ENCODE assay signal across 8 cellular contexts in the genomic region with DNA sequence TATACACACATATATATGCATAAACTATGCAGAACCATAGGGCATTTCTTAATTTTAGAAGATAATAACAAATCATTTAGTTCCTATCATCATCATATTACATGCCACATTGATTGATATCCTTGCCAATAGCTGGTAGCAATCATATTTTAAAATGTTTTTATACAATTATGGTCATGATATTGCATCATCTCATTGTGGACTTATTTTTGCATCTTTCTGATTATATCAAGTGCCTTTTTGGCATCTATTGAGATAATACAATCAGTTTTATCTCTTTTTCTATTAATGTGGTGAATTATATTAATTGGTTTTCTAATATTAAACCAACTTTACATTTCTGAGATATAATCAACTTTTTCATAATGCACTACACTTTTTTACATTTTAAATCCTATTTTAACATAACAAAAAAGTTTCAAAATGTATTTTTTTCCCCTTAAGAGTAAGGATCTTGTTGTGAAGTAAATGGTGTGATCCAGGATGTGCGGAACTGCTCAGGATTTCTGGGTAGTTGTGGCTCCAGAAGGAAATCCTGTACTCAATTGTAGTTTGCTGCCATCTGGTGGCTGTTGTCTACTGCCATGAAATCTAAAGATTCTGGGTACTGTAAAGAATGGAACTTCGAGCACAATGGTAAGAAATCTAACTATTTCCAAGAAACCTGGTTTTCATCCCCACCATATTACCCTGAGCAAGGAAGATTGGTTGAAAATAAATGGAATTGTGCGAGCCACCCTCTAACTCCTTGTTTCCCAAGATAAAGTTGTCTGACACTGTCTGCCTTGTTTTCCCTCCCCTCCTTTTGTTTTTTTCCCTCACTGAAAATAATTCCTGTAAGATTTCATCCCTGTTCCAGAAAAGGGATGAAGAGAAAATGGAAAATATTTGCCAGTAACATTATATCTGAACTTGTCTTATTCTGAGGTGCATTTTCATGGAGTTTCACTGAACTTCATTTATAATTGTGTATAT. TPM values are rescaled to one million over a fixed set of nuclear protein-coding genes. Genes with fewer than 3 reads are reported as not detected.
A peak's percentile ranks its signal among the peaks of the same experiment; 100 is the strongest.
DNase-seq lines count a peak whose midpoint lies in the region; ATAC-seq and TF ChIP-seq lines count a peak whose summit lies in the region.

No MANE protein-coding gene starts in this region.

- H2BK5ac ChIP-seq in mesenchymal stem cell (ENCODE audit: low read depth, low read length, poor library complexity, severe bottlenecking) = no peak overlapping the region

- no peak overlapping the region for H2BK15ac ChIP-seq in mesenchymal stem cell (ENCODE audit: low read depth, poor library complexity, severe bottlenecking)

- TF ChIP-seq CTCF in AG04449 (IDR thresholded peaks at IDR 0.05; ENCODE audit: insufficient read depth, low read length, missing control alignments) (peak; percentile 55), GM10266 (IDR thresholded peaks at IDR 0.05; ENCODE audit: control insufficient read depth, insufficient read depth, low read depth, missing control alignments) (peak; percentile 64), coronary artery (IDR thresholded peaks at IDR 0.05) (peak; percentile 37), type B pancreatic cell (conservative IDR thresholded peaks at IDR 0.05) (peak; percentile 91)

- peaks cover 3% of the 10 kb centered on the region for H3K27me3 Mint-ChIP-seq in type B pancreatic cell

- WGBS in mesenchymal stem cell = 19% methylated on average over 3 of the region's 3 CpGs

- H3K4me1 ChIP-seq in mesenchymal stem cell (ENCODE audit: control insufficient read depth, insufficient read depth, low read depth, low read length) = no peaks in the 10 kb centered on the region

- no peak overlapping the region for H3K4me3 Mint-ChIP-seq in type B pancreatic cell

- DNase-seq in AG04449 (ENCODE audit: low read depth, low spot score) (no peak), GM10266 (ENCODE audit: extremely low spot score) (peak; percentile 27), NCI-H1105 treated with DMSO at 0.1 percent for 48 hours (lab: John Stamatoyannopoulos, UW) (peak; percentile 27), T-helper 1 cell (peak in 4 of 5 donors; percentile 9 to 33 (median 17)), coronary artery (ENCODE audit: low spot score) (no peak), mesenchymal stem cell (peak; percentile 26), type B pancreatic cell (ENCODE audit: extremely low spot score, unreplicated experiment) (no peak)

- H4K91ac ChIP-seq in mesenchymal stem cell (ENCODE audit: low read length) = no peak overlapping the region

- ATAC-seq in GM21360 (IDR thresholded peaks at IDR 0.05; ENCODE audit: unreplicated experiment) = no peak

- no peak overlapping the region for H3K18ac ChIP-seq in mesenchymal stem cell (ENCODE audit: low read depth in 1 of 2, low read length in 2 of 2)

- no peaks in the 10 kb centered on the region for H3K27me3 ChIP-seq in mesenchymal stem cell (ENCODE audit: control insufficient read depth in 1 of 2, insufficient read depth in 1 of 2, low read length in 2 of 2)

- H3K4me1 Mint-ChIP-seq in type B pancreatic cell (ENCODE audit: unreplicated experiment) = no peaks in the 10 kb centered on the region

- H3K4me3 ChIP-seq in AG04449 (ENCODE audit: low read depth, low read length) (no peak overlapping the region), coronary artery (no peak overlapping the region), mesenchymal stem cell (ENCODE audit: insufficient read depth in 1 of 2, low read depth in 1 of 2, low read length in 2 of 2) (no peak overlapping the region)

- H3K36me3 ChIP-seq in mesenchymal stem cell (ENCODE audit: control insufficient read depth in 1 of 2, insufficient read depth in 2 of 2, low read depth in 1 of 2, low read length in 2 of 2) = no peaks in the 10 kb centered on the region

- POLR2A ChIA-PET in AG04449 (lab: Yijun Ruan, JAX) = no interaction called here

- CTCF ChIA-PET in AG04449 (lab: Yijun Ruan, JAX) = interaction anchor here (0.9 to 2.3 kb wide), 5 partner anchors 11 to 151 kb away, joined by 3 to 9 read pairs (median 4); no protein-coding TSS in a partner anchor

- H2BK12ac ChIP-seq in mesenchymal stem cell (ENCODE audit: low read length in 2 of 2) = no peak overlapping the region

- no peak overlapping the region for H4K8ac ChIP-seq in mesenchymal stem cell (ENCODE audit: low read length)

- no peak overlapping the region for H3K27ac ChIP-seq in coronary artery
- no peak overlapping the region for H3K27ac ChIP-seq in mesenchymal stem cell (ENCODE audit: low read length, poor library complexity, severe bottlenecking)

- no peaks in the 10 kb centered on the region for H3K9me3 Mint-ChIP-seq in type B pancreatic cell

- H3K9ac ChIP-seq in mesenchymal stem cell (ENCODE audit: low read length) = peak overlapping the region; percentile 24

- H3K9me3 ChIP-seq in mesenchymal stem cell (ENCODE audit: control insufficient read depth, low read length) = no peaks in the 10 kb centered on the region

- no peak overlapping the region for H3K4ac ChIP-seq in mesenchymal stem cell (ENCODE audit: low read depth in 1 of 2, low read length in 2 of 2)

- no peaks in the 10 kb centered on the region for H3K36me3 Mint-ChIP-seq in type B pancreatic cell

- H3K27ac Mint-ChIP-seq in type B pancreatic cell = no peak overlapping the region

- H2AFZ ChIP-seq in mesenchymal stem cell (ENCODE audit: low read depth, low read length) = no peak overlapping the region

- no peak overlapping the region for H3K23ac ChIP-seq in mesenchymal stem cell (ENCODE audit: low read length in 2 of 2)

- no peak overlapping the region for H2AK5ac ChIP-seq in mesenchymal stem cell (ENCODE audit: low read length, severe bottlenecking)

- no peak overlapping the region for H2BK120ac ChIP-seq in mesenchymal stem cell (ENCODE audit: low read depth, low read length)

- no peaks in the 10 kb centered on the region for H3K79me1 ChIP-seq in mesenchymal stem cell (replicated peaks; ENCODE audit: low read length, poor library complexity, severe bottlenecking)

- no peak overlapping the region for H3K14ac ChIP-seq in mesenchymal stem cell (ENCODE audit: low read length in 2 of 2)

- H3K4me2 ChIP-seq in mesenchymal stem cell (ENCODE audit: low read length, poor library complexity, severe bottlenecking) = no peak overlapping the region

RNA-seq across cellular contexts. Expression of a gene that starts 17.0 kb away (rescaled TPM):
- polyA plus RNA-seq in mesenchymal stem cell (2013, experiment 1 of 2) = not detected
- polyA plus RNA-seq in mesenchymal stem cell (2013, experiment 2 of 2) = not detected
- total RNA-seq in type B pancreatic cell (ENCODE audit: low replicate concordance) = not detected in 2 replicates

Comparison
In these comparisons a context has a peak if more than half of its experiments do, and no peak if none do; other contexts are left out.
1. DNase-seq: peak in GM10266 (single experiment), NCI-H1105 treated with DMSO at 0.1 percent for 48 hours (single experiment), T-helper 1 cell (4 of 5) and mesenchymal stem cell (single experiment); none in AG04449 (single experiment), coronary artery (single experiment) and type B pancreatic cell (single experiment).
2. CTCF ChIP-seq: peak in every context shown above with its lines; median percentile 91 in type B pancreatic cell; 64 in GM10266; 55 in AG04449; 37 in coronary artery.